21 cellular contexts compared by ENCODE assay signal in genomic region chr2:228417966-228418365, GRCh38.
DNase-seq lines count a peak whose midpoint lies in the region; TF ChIP-seq lines count a peak whose summit lies in the region.
"Had no signal": no experiment of that assay in that cellular context is flagged by ENCODE, and none has a peak within 500 bp of the region (broad histone marks: within the 10 kb centered on the region; RNA-seq: fewer than 3 reads in every experiment).

No MANE protein-coding gene starts in this region.

- DNase-seq in AG20443 (ENCODE audit: low spot score), result peak; percentile 15
- peak; percentile 2 for DNase-seq in HFF-Myc (ENCODE audit: extremely low read depth, low read depth)
- DNase-seq in adipocyte (ENCODE audit: low read depth), result peak; percentile 46
- DNase-seq in kidney glomerular epithelial cell (lab: John Stamatoyannopoulos, UW), result peak; percentile 46
- no peak for DNase-seq in type B pancreatic cell (ENCODE audit: extremely low spot score, unreplicated experiment)
- no peak for DNase-seq in HuH-7.5 (ENCODE audit: low spot score)
- DNase-seq in erythroblast (lab: John Stamatoyannopoulos, UW), result no peak
- DNase-seq in activated effector memory CD4-positive, alpha-beta T cell treated with Interleukin-2 at 50 U/mL for 16 hours, result no peak
- DNase-seq: ACHN; activated CD8-positive, alpha-beta T cell treated with anti-CD3 and anti-CD28 coated beads, Interleukin-2, amount 10 ng/mL, durations not matched to agents 7 days and 5 days; activated T-cell treated with anti-CD3 and anti-CD28 coated beads, Interleukin-2, amount 50 U/mL, for 4 hours; CD4-positive, alpha-beta memory T cell; foreskin melanocyte; NCI-H1417 treated with DMSO at 0.1 percent for 48 hours; NCI-H748 treated with DMSO at 0.1 percent for 48 hours; OCI-M1; T-helper 17 cell had no signal

- no peaks in the 10 kb centered on the region for H3K36me3 Mint-ChIP-seq in type B pancreatic cell
- H3K36me3 Mint-ChIP-seq: activated naive CD4-positive, alpha-beta T cell treated with anti-CD3 and anti-CD28 coated beads, Interleukin-2, amount 50 U/mL, for 24 hours; brain; CD4-positive, alpha-beta memory T cell had no signal

- H3K27me3 Mint-ChIP-seq in type B pancreatic cell, result no peaks in the 10 kb centered on the region
- H3K27me3 Mint-ChIP-seq: activated naive CD4-positive, alpha-beta T cell treated with anti-CD3 and anti-CD28 coated beads, Interleukin-2, amount 50 U/mL, for 24 hours; brain; CD4-positive, alpha-beta memory T cell; T-helper 17 cell had no signal

- H3K9ac ChIP-seq in adipocyte (ENCODE audit: low read length), result no peak overlapping the region

- no peak overlapping the region for H3K27ac Mint-ChIP-seq in type B pancreatic cell
- H3K27ac Mint-ChIP-seq: activated CD8-positive, alpha-beta T cell treated with anti-CD3 and anti-CD28 coated beads, Interleukin-2, amount 10 ng/mL, durations not matched to agents 7 days and 5 days; activated naive CD4-positive, alpha-beta T cell treated with anti-CD3 and anti-CD28 coated beads, Interleukin-2, amount 50 U/mL, for 24 hours; CD4-positive, alpha-beta memory T cell; T-helper 17 cell had no signal

- H3K4me3 Mint-ChIP-seq in type B pancreatic cell, result no peak overlapping the region
- H3K4me3 Mint-ChIP-seq: activated CD8-positive, alpha-beta T cell treated with anti-CD3 and anti-CD28 coated beads, Interleukin-2, amount 10 ng/mL, durations not matched to agents 7 days and 5 days; activated naive CD4-positive, alpha-beta T cell treated with anti-CD3 and anti-CD28 coated beads, Interleukin-2, amount 50 U/mL, for 24 hours; activated T-cell treated with anti-CD3 and anti-CD28 coated beads, Interleukin-2, amount 50 U/mL, for 4 hours; brain; CD4-positive, alpha-beta memory T cell; T-helper 17 cell had no signal

- H3K4me3 ChIP-seq in HFF-Myc (replicated peaks; ENCODE audit: low read depth, low read length) (no peak overlapping the region), adipocyte (ENCODE audit: low read length) (no peak overlapping the region)
- H3K4me3 ChIP-seq: coronary artery, prostate gland had no signal

- TF ChIP-seq CTCF in HFF-Myc (IDR thresholded peaks at IDR 0.05; ENCODE audit: low read depth, low read length, missing control alignments), result no peak
- TF ChIP-seq CTCF in type B pancreatic cell (conservative IDR thresholded peaks at IDR 0.05), result no peak

- H3K4me1 ChIP-seq in adipocyte (ENCODE audit: control insufficient read depth, insufficient read depth, low read length), result no peaks in the 10 kb centered on the region
- H3K4me1 ChIP-seq: prostate gland had no signal

- no peaks in the 10 kb centered on the region for H3K4me1 Mint-ChIP-seq in type B pancreatic cell (ENCODE audit: unreplicated experiment)
- H3K4me1 Mint-ChIP-seq: activated naive CD4-positive, alpha-beta T cell treated with anti-CD3 and anti-CD28 coated beads, Interleukin-2, amount 50 U/mL, for 24 hours; CD4-positive, alpha-beta memory T cell; T-helper 17 cell had no signal

- H3K9me3 ChIP-seq in adipocyte (ENCODE audit: control insufficient read depth, low read length), result no peaks in the 10 kb centered on the region
- H3K9me3 ChIP-seq: prostate gland had no signal

- H3K9me3 Mint-ChIP-seq in type B pancreatic cell, result no peaks in the 10 kb centered on the region

- H3K27me3 ChIP-seq in adipocyte (replicated peaks; ENCODE audit: control insufficient read depth, insufficient read depth, low read length), result no peaks in the 10 kb centered on the region

- no peak for TF ChIP-seq POLR2A in erythroblast (IDR thresholded peaks at IDR 0.05; ENCODE audit: low read length)

- no peaks in the 10 kb centered on the region for H3K36me3 ChIP-seq in adipocyte (ENCODE audit: control insufficient read depth, insufficient read depth, low read length, severe bottlenecking)
- H3K36me3 ChIP-seq: prostate gland had no signal

Comparison
In these comparisons a context has a peak if more than half of its experiments do, and no peak if none do; other contexts are left out.
1. DNase-seq: peak in AG20443 (single experiment), HFF-Myc (single experiment), adipocyte (single experiment) and kidney glomerular epithelial cell (single experiment); none in type B pancreatic cell (single experiment), HuH-7.5 (single experiment), erythroblast (0 of 2) and activated effector memory CD4-positive, alpha-beta T cell treated with Interleukin-2 at 50 U/mL for 16 hours (single experiment).